8 cellular contexts compared by ENCODE assay signal in genomic region chr12:14567311-14568195, GRCh38. TPM values are rescaled to one million over a fixed set of nuclear protein-coding genes. Genes with fewer than 3 reads are reported as not detected.
A peak's percentile ranks its signal among the peaks of the same experiment; 100 is the strongest.
DNase-seq lines count a peak whose midpoint lies in the region; ATAC-seq lines count a peak whose summit lies in the region.

A gene with protein sequence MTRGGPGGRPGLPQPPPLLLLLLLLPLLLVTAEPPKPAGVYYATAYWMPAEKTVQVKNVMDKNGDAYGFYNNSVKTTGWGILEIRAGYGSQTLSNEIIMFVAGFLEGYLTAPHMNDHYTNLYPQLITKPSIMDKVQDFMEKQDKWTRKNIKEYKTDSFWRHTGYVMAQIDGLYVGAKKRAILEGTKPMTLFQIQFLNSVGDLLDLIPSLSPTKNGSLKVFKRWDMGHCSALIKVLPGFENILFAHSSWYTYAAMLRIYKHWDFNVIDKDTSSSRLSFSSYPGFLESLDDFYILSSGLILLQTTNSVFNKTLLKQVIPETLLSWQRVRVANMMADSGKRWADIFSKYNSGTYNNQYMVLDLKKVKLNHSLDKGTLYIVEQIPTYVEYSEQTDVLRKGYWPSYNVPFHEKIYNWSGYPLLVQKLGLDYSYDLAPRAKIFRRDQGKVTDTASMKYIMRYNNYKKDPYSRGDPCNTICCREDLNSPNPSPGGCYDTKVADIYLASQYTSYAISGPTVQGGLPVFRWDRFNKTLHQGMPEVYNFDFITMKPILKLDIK (minus strand): TSS chr12:14567883. CDS start chr12:14567696, 187 bp downstream.

- peaks cover 47% of the 10 kb centered on the region for H3K27me3 Mint-ChIP-seq in activated naive CD4-positive, alpha-beta T cell treated with anti-CD3 and anti-CD28 coated beads, Interleukin-2, amount 10 ng/mL, durations not matched to agents 7 days and 5 days

- intact Hi-C loops in posterior vena cava (cut with DNase I): no loop called here

- H3K4me3 Mint-ChIP-seq in activated naive CD4-positive, alpha-beta T cell treated with anti-CD3 and anti-CD28 coated beads, Interleukin-2, amount 10 ng/mL, durations not matched to agents 7 days and 5 days: no peak within 1 kb of the TSS

- peaks cover 3% of the 10 kb centered on the region for H3K4me1 Mint-ChIP-seq in activated naive CD4-positive, alpha-beta T cell treated with anti-CD3 and anti-CD28 coated beads, Interleukin-2, amount 10 ng/mL, durations not matched to agents 7 days and 5 days

- H3K9me3 Mint-ChIP-seq in activated naive CD4-positive, alpha-beta T cell treated with anti-CD3 and anti-CD28 coated beads, Interleukin-2, amount 10 ng/mL, durations not matched to agents 7 days and 5 days: no peaks in the 10 kb centered on the region

- peak; percentile 25 for DNase-seq in activated naive CD4-positive, alpha-beta T cell treated with anti-CD3 and anti-CD28 coated beads, Interleukin-2, amount 10 ng/mL, durations not matched to agents 7 days and 5 days
- no peak for DNase-seq in activated naive CD4-positive, alpha-beta T cell treated with anti-CD3 and anti-CD28 coated beads, Interleukin-2, amount 50 U/mL, for 16 hours
- peak; percentile 7 for DNase-seq in amniotic epithelial cell (ENCODE audit: low read depth)
- DNase-seq in hypothalamus (lab: John Stamatoyannopoulos, UW): peak in 40 of 51 donors; percentile 4 to 64 (median 37)
- peak; percentile 90 for DNase-seq in posterior vena cava (ENCODE audit: low spot score)
- DNase-seq in cerebellar nuclear complex (lab: John Stamatoyannopoulos, UW): no peak
- no peak for DNase-seq in central memory CD4-positive, alpha-beta T cell

- CTCF ChIA-PET in activated naive CD4-positive, alpha-beta T cell treated with anti-CD3 and anti-CD28 coated beads, Interleukin-2, amount 10 ng/mL, durations not matched to agents 7 days and 5 days (lab: Charles Lee): no interaction called here

- no peak within 1 kb of the TSS for H3K27ac Mint-ChIP-seq in activated naive CD4-positive, alpha-beta T cell treated with anti-CD3 and anti-CD28 coated beads, Interleukin-2, amount 10 ng/mL, durations not matched to agents 7 days and 5 days

- ATAC-seq in HG03442 (IDR thresholded peaks at IDR 0.05; ENCODE audit: unreplicated experiment): peak; percentile 54

- no peaks in the 10 kb centered on the region for H3K36me3 Mint-ChIP-seq in activated naive CD4-positive, alpha-beta T cell treated with anti-CD3 and anti-CD28 coated beads, Interleukin-2, amount 10 ng/mL, durations not matched to agents 7 days and 5 days

RNA-seq across cellular contexts. Expression of the gene that starts here (rescaled TPM):
- 10 to 100 TPM; 12.4 to 25.5 TPM for total RNA-seq in posterior vena cava

Comparison
In these comparisons a context has a peak if more than half of its experiments do, and no peak if none do; other contexts are left out.
1. DNase-seq: peak in activated naive CD4-positive, alpha-beta T cell treated with anti-CD3 and anti-CD28 coated beads, Interleukin-2, amount 10 ng/mL, durations not matched to agents 7 days and 5 days (single experiment), amniotic epithelial cell (single experiment), hypothalamus (40 of 51) and posterior vena cava (single experiment); none in activated naive CD4-positive, alpha-beta T cell treated with anti-CD3 and anti-CD28 coated beads, Interleukin-2, amount 50 U/mL, for 16 hours (single experiment), cerebellar nuclear complex (0 of 2) and central memory CD4-positive, alpha-beta T cell (single experiment).